32 cellular contexts compared by ENCODE assay signal in the genomic region with DNA sequence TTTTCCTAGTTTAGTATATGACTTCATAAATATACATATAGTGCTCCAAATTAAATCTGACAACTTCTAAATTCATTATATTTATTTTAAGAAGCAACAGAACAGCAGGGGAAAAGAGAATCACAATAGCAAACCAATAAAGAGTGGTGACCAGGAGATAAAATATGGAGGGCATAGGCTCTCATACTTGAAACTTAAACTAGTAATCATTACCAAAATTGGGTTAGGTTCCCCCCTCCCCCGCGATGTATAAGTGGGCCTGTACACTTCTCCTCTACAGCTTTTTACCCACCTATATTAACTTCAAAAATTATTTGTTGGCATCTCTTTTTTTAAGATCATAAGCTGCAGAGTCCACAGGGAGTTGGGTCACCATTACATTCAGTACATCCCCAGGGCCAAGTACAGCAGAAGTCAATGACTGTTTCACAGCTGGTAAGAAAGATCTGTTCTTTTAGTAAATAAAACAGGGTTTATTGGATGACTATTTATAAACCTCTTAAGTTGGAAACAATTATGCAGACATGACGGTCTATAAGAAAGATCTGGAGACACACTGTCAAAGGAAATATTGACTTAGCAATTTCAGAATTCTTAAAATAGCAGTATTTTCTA. TPM values are rescaled to one million over a fixed set of nuclear protein-coding genes. Genes with fewer than 3 reads are reported as not detected.
DNase-seq lines count a peak whose midpoint lies in the region; ATAC-seq and TF ChIP-seq lines count a peak whose summit lies in the region.
"Had no signal": no experiment of that assay in that cellular context is flagged by ENCODE, and none has a peak within 500 bp of the region (broad histone marks: within the 10 kb centered on the region; RNA-seq: fewer than 3 reads in every experiment).

No MANE protein-coding gene starts in this region.

- peak overlapping the region; percentile 29 to 48 for H3K27ac Mint-ChIP-seq in natural killer cell
- no peak overlapping the region for H3K27ac Mint-ChIP-seq in natural killer cell treated with Interleukin-12 subunit alpha and Interleukin-12 subunit beta and Interleukin-15 and Interleukin-18, amount 100 ng/mL, for 72 hours
- H3K27ac Mint-ChIP-seq: CD8-positive, alpha-beta T cell had no signal

- no peaks in the 10 kb centered on the region for H3K36me3 Mint-ChIP-seq in natural killer cell
- peaks cover 4% of the 10 kb centered on the region for H3K36me3 Mint-ChIP-seq in natural killer cell treated with Interleukin-12 subunit alpha and Interleukin-12 subunit beta and Interleukin-15 and Interleukin-18, amount 100 ng/mL, for 72 hours

- no peaks in the 10 kb centered on the region for H3K36me3 ChIP-seq in endocrine pancreas (ENCODE audit: control insufficient read depth, insufficient read depth, low read length)
- H3K36me3 ChIP-seq: pancreas, right atrium auricular region, uterus, WERI-Rb-1 had no signal

- TF ChIP-seq CTCF in natural killer cell (IDR thresholded peaks at IDR 0.05) = no peak

- no peaks in the 10 kb centered on the region for H3K27me3 Mint-ChIP-seq in natural killer cell (ENCODE audit: low read depth in 2 of 2)
- H3K27me3 Mint-ChIP-seq in natural killer cell treated with Interleukin-12 subunit alpha and Interleukin-12 subunit beta and Interleukin-15 and Interleukin-18, amount 100 ng/mL, for 72 hours = no peaks in the 10 kb centered on the region

- no peak overlapping the region for H3K4me3 Mint-ChIP-seq in natural killer cell
- H3K4me3 Mint-ChIP-seq in natural killer cell treated with Interleukin-12 subunit alpha and Interleukin-12 subunit beta and Interleukin-15 and Interleukin-18, amount 100 ng/mL, for 72 hours = no peak overlapping the region
- H3K4me3 Mint-ChIP-seq: CD8-positive, alpha-beta T cell had no signal

- ATAC-seq in natural killer cell = no peak
- ATAC-seq in natural killer cell treated with Interleukin-12 subunit alpha and Interleukin-12 subunit beta and Interleukin-15 and Interleukin-18, amount 100 ng/mL, for 72 hours = no peak
- ATAC-seq in Right ventricle myocardium inferior = no peak
- ATAC-seq: CD8-positive, alpha-beta T cell; mucosa of descending colon; Panc1 had no signal

- H3K27me3 ChIP-seq in endocrine pancreas (ENCODE audit: control insufficient read depth, insufficient read depth, low read length) = no peaks in the 10 kb centered on the region
- H3K27me3 ChIP-seq: right atrium auricular region, uterus had no signal

- peaks cover 20% of the 10 kb centered on the region for H3K4me1 ChIP-seq in endocrine pancreas (ENCODE audit: control insufficient read depth, insufficient read depth, low read length)
- H3K4me1 ChIP-seq: pancreas, right atrium auricular region, uterus had no signal

- peak overlapping the region; percentile 38 for H3K4me3 ChIP-seq in endocrine pancreas (ENCODE audit: control insufficient read depth, insufficient read depth, low read length)
- H3K4me3 ChIP-seq: lung, mucosa of descending colon, pancreas, right atrium auricular region, uterus had no signal

- DNase-seq in NCI-H1417 (lab: John Stamatoyannopoulos, UW) = peak in 2 of 3 experiments; percentile 41 to 56
- DNase-seq in NCI-H1417 treated with DMSO at 0.1 percent for 48 hours (lab: John Stamatoyannopoulos, UW) = no peak
- DNase-seq in natural killer cell = no peak
- DNase-seq in natural killer cell treated with Interleukin-12 subunit alpha and Interleukin-12 subunit beta and Interleukin-15 and Interleukin-18, amount 100 ng/mL, for 72 hours (ENCODE audit: low spot score) = no peak
- DNase-seq in dermis blood vessel endothelial cell = no peak
- no peak for DNase-seq in iPS-NIHi11 (ENCODE audit: low spot score)
- DNase-seq in Right ventricle myocardium inferior (ENCODE audit: missing footprints) = no peak
- DNase-seq: 8988T; activated CD4-positive, alpha-beta T cell treated with anti-CD3 and anti-CD28 coated beads, Interleukin-2, amount 50 U/mL, for 4 hours; activated gamma-delta T cell treated with Interleukin-2 at 50 U/mL for 16 hours; AML-193; amygdala; CD8-positive, alpha-beta T cell; DMS 273 treated with DMSO at 0.1 percent for 48 hours; effector CD4-positive, alpha-beta T cell; head of caudate nucleus; KG1; mucosa of descending colon; NCI-H1694 treated with DMSO at 0.1 percent for 48 hours; NCI-H2171 treated with DMSO at 0.1 percent for 48 hours; NCI-H524; pancreas; SHP77 treated with DMSO at 0.1 percent for 48 hours; stimulated activated CD4-positive, alpha-beta T cell treated with anti-CD3 and anti-CD28 coated beads, Interleukin-12 subunit alpha, Interleukin-12 subunit beta, amount 100 ng/mL, for 4 hours; stimulated activated CD4-positive, alpha-beta T cell treated with anti-CD3 and anti-CD28 coated beads, Interleukin-4, amount 100 ng/mL, for 4 hours; stimulated activated naive CD4-positive, alpha-beta T cell treated with Interleukin-2 at 50 U/mL for 16 hours; uterus; WERI-Rb-1 had no signal

- no peak overlapping the region for H3K9ac ChIP-seq in endocrine pancreas (ENCODE audit: control insufficient read depth, insufficient read depth, low read length)

- H3K9me3 ChIP-seq in endocrine pancreas (ENCODE audit: control insufficient read depth, low read length) = no peaks in the 10 kb centered on the region
- H3K9me3 ChIP-seq: pancreas, right atrium auricular region, uterus had no signal

- peaks cover 0 to 2% of the 10 kb centered on the region in 2 donors for H3K9me3 Mint-ChIP-seq in natural killer cell
- peaks cover 6% of the 10 kb centered on the region for H3K9me3 Mint-ChIP-seq in natural killer cell treated with Interleukin-12 subunit alpha and Interleukin-12 subunit beta and Interleukin-15 and Interleukin-18, amount 100 ng/mL, for 72 hours
- H3K9me3 Mint-ChIP-seq: CD8-positive, alpha-beta T cell had no signal

- peaks cover 70 to 73% of the 10 kb centered on the region in 2 donors for H3K4me1 Mint-ChIP-seq in natural killer cell
- H3K4me1 Mint-ChIP-seq in natural killer cell treated with Interleukin-12 subunit alpha and Interleukin-12 subunit beta and Interleukin-15 and Interleukin-18, amount 100 ng/mL, for 72 hours (ENCODE audit: low read depth in 2 of 2) = peaks cover 31% of the 10 kb centered on the region in 2 donors

- intact Hi-C loops in natural killer cell (cut with micrococcal nuclease) = no loop called here
- intact Hi-C loops in Right ventricle myocardium inferior (cut with DNase I) = no loop called here

RNA-seq across cellular contexts. Expression of gene KLF12, which starts 29.4 kb away (rescaled TPM):
- total RNA-seq in natural killer cell (100 to 1,000 TPM; 104 to 119 (median 108) TPM), dermis blood vessel endothelial cell (4.8 and 11.6 TPM in 2 replicates), Right ventricle myocardium inferior (18.9 TPM)
- total RNA-seq in natural killer cell treated with Interleukin-12 subunit alpha and Interleukin-12 subunit beta and Interleukin-15 and Interleukin-18, amount 100 ng/mL, for 72 hours = 10 to 100 TPM; 11.5 to 16.0 TPM

Comparison
In these comparisons a context has a peak if more than half of its experiments do, and no peak if none do; other contexts are left out.
1. DNase-seq: peak in NCI-H1417 (2 of 3); none in NCI-H1417 treated with DMSO at 0.1 percent for 48 hours (single experiment), natural killer cell (single experiment), natural killer cell treated with Interleukin-12 subunit alpha and Interleukin-12 subunit beta and Interleukin-15 and Interleukin-18, amount 100 ng/mL, for 72 hours (single experiment), dermis blood vessel endothelial cell (single experiment), iPS-NIHi11 (single experiment) and Right ventricle myocardium inferior (single experiment).
2. H3K27ac Mint-ChIP-seq: peak in natural killer cell (2 of 2); none in natural killer cell treated with Interleukin-12 subunit alpha and Interleukin-12 subunit beta and Interleukin-15 and Interleukin-18, amount 100 ng/mL, for 72 hours (0 of 2).